Comparison of ENCODE assay signal across 8 cellular contexts in the genomic region with DNA sequence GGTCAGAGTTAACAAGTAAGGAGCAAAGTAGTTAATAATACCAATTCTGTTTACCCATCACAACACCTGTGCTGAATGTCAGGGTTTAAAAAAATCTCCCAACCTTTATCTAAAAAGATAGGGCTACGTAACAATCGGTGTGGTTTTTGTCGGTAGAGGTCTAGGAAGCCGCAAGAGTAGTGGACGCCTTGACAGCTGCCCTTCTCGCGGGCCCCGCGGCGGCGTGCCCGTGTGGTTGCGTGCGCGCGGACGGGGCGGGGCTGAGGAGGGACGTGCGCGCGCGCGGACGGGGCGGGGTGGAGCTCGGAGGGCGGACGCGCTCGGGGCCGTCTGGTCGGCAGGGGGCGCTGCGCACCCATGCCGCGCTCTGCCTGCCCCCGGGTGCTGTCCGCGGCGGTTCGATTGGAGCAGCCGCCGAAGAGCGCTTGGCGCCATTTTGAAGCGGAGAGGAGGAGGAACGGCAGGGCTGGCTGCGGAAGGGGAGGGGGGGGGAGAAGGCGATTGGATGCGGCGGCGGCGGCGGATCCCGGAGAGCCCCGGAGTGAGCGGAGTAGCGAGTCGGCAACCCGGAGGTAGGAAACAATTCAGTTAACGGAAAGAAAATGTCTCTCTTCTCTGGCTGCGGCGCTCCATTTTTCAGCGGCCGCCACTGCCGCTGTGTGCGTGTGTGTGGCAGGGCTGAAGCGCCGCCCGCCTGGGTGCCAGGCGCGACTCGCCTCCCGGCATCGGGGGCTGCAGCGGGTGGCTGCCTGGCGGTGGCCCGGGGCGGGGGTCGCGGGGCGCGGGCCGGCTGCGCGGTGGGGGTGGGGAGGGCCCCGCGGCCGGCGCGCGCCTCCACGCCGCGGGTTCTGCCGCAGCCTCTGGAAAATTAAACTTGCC. TPM values are rescaled to one million over a fixed set of nuclear protein-coding genes. Genes with fewer than 3 reads are reported as not detected.
A peak's percentile ranks its signal among the peaks of the same experiment; 100 is the strongest.
DNase-seq lines count a peak whose midpoint lies in the region; ATAC-seq, FAIRE-seq and TF ChIP-seq lines count a peak whose summit lies in the region.

A gene with protein sequence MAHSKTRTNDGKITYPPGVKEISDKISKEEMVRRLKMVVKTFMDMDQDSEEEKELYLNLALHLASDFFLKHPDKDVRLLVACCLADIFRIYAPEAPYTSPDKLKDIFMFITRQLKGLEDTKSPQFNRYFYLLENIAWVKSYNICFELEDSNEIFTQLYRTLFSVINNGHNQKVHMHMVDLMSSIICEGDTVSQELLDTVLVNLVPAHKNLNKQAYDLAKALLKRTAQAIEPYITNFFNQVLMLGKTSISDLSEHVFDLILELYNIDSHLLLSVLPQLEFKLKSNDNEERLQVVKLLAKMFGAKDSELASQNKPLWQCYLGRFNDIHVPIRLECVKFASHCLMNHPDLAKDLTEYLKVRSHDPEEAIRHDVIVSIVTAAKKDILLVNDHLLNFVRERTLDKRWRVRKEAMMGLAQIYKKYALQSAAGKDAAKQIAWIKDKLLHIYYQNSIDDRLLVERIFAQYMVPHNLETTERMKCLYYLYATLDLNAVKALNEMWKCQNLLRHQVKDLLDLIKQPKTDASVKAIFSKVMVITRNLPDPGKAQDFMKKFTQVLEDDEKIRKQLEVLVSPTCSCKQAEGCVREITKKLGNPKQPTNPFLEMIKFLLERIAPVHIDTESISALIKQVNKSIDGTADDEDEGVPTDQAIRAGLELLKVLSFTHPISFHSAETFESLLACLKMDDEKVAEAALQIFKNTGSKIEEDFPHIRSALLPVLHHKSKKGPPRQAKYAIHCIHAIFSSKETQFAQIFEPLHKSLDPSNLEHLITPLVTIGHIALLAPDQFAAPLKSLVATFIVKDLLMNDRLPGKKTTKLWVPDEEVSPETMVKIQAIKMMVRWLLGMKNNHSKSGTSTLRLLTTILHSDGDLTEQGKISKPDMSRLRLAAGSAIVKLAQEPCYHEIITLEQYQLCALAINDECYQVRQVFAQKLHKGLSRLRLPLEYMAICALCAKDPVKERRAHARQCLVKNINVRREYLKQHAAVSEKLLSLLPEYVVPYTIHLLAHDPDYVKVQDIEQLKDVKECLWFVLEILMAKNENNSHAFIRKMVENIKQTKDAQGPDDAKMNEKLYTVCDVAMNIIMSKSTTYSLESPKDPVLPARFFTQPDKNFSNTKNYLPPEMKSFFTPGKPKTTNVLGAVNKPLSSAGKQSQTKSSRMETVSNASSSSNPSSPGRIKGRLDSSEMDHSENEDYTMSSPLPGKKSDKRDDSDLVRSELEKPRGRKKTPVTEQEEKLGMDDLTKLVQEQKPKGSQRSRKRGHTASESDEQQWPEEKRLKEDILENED (N-terminal part only) (plus strand): TSS at position 431 of the 879 bp plus-strand sequence. CDS start 62,321 bp downstream, outside the sequence.

- H3K36me3 ChIP-seq in upper lobe of right lung, result no peaks in the 10 kb centered on the region

- intact Hi-C loops in left cardiac atrium (cut with DNase I) (loop anchor here (1.0 to 5.0 kb wide), 3 partner anchors 51 to 1136 kb away; no protein-coding TSS in a partner anchor), posterior vena cava (cut with DNase I) (loop anchor here (5.0 to 10.0 kb wide), 3 partner anchors 51 to 1149 kb away; no protein-coding TSS in a partner anchor), upper lobe of right lung (cut with DNase I) (no loop called here)

- no peaks in the 10 kb centered on the region for H3K9me3 ChIP-seq in upper lobe of right lung

- DNase-seq in GM12892 (ENCODE audit: insufficient read length) (peak; percentile 68), NCI-H146 (lab: John Stamatoyannopoulos, UW) (peak; percentile 96), T-helper 1 cell (peak; percentile 92 to 97 (median 95)), amniotic stem cell (lab: John Stamatoyannopoulos, UW) (peak; percentile 85), left cardiac atrium (peak; percentile 94), posterior vena cava (ENCODE audit: low spot score) (peak; percentile 98), upper lobe of right lung (peak; percentile 97)

- FAIRE-seq in GM12892 (lab: Jason Lieb, UNC), result peak; percentile 99

- H3K4me3 ChIP-seq in upper lobe of right lung, result peak within 1 kb of the TSS; percentile 74

- peaks cover 20% of the 10 kb centered on the region for H3K4me1 ChIP-seq in upper lobe of right lung

- H3K27ac ChIP-seq in upper lobe of right lung, result peak within 1 kb of the TSS; percentile 86

- ATAC-seq in HG02852 (IDR thresholded peaks at IDR 0.05; ENCODE audit: unreplicated experiment), result peak; percentile 82
- peak; percentile 97 for ATAC-seq in left cardiac atrium
- peak; percentile 99 for ATAC-seq in upper lobe of right lung

- TF ChIP-seq CTCF in upper lobe of right lung (IDR thresholded peaks at IDR 0.05), result peak; percentile 79

- H3K27me3 ChIP-seq in upper lobe of right lung, result no peaks in the 10 kb centered on the region

- TF ChIP-seq POLR2A in GM12892 (IDR thresholded peaks at IDR 0.05; ENCODE audit: low read depth, low read length), result peak; percentile 32; the same call in 1 of the 2 replicates

RNA-seq across cellular contexts. Expression of the gene that starts here (rescaled TPM):
- polyA plus RNA-seq in GM12892 (2012; ENCODE audit: missing spikeins), result 30.6 TPM
- total RNA-seq in left cardiac atrium (10 to 100 TPM; 19.5 to 27.2 TPM), posterior vena cava (10 to 100 TPM; 38.8 to 43.1 TPM), upper lobe of right lung (49.6 TPM)

Comparison
In these comparisons a context has a peak if more than half of its experiments do, and no peak if none do; other contexts are left out.
1. Peak in every context shown above with its lines: DNase-seq, ATAC-seq, H3K4me3 ChIP-seq and H3K27ac ChIP-seq.